ENCODE assay signal across 16 cellular contexts in the genomic region with DNA sequence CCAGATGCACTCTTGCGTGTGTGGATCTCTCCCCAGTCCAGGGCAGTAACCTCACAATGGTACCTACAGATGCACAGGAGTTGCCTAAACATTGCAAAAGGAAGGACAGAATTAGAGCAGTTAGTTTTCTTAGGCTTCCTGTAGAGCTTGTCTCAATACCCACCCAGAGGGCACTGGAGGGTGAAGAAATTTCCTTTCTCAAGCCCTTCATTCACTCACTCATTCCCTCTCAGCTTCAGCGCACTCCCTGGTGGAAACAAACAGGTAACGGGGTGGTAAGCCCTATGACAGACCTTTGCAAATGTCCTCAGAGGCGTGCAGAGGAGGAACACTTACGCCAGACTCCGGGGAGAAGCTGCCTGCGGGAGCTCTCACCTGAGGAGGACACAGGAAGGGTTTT.
DNase-seq lines count a peak whose midpoint lies in the region; ATAC-seq, FAIRE-seq and TF ChIP-seq lines count a peak whose summit lies in the region.
"Had no signal": no experiment of that assay in that cellular context is flagged by ENCODE, and none has a peak within 500 bp of the region (broad histone marks: within the 10 kb centered on the region; RNA-seq: fewer than 3 reads in every experiment).

No MANE protein-coding gene starts in this region.

- H3K4me1 ChIP-seq in H1 (replicated peaks in 1 of 4; ENCODE audit: control insufficient read depth in 3 of 4, insufficient read depth in 4 of 4, low read length in 3 of 4) (peaks cover 0 to 16% (median 10%) of the 10 kb centered on the region in 4 experiments; a peak in 6 of 7 replicates), testis (peaks cover 12% of the 10 kb centered on the region)
- H3K4me1 ChIP-seq in effector memory CD4-positive, alpha-beta T cell (ENCODE audit: control insufficient read depth, insufficient read depth, low read length, poor library complexity, severe bottlenecking): no peaks in the 10 kb centered on the region
- H3K4me1 ChIP-seq: uterus had no signal

- H3K9ac ChIP-seq in H1 (replicated peaks in 1 of 4; ENCODE audit: extremely low read depth in 1 of 4, low read depth in 3 of 4, low read length in 3 of 4): no peak overlapping the region

- 77% methylated on average over 7 of the region's 7 CpGs; no CpG with 5 or more reads in 1 of the 2 experiments for WGBS in H1 (ENCODE audit: extremely low coverage in 1 of 2, insufficient coverage in 1 of 2, insufficient read length in 1 of 2, insufficient replicate concordance in 2 of 2, low coverage in 1 of 2, low lambda C conversion rate in 2 of 2, missing lambda C conversion rate in 1 of 2), 2 experiments
- WGBS in testis, 2 donors: 76 to 78% methylated on average over 7 of the region's 7 CpGs

- H3K23ac ChIP-seq in H1 (ENCODE audit: insufficient read length): no peak overlapping the region

- H2AK5ac ChIP-seq in H1 (ENCODE audit: low read depth, low read length): no peak overlapping the region; the same call in 1 of the 2 replicates

- H3K27me3 Mint-ChIP-seq in stimulated activated naive CD8-positive, alpha-beta T cell treated with anti-CD3 and anti-CD28 coated beads, Interleukin-15, Interleukin-2, amounts not matched to agents 100 ng/mL and 50 ng/mL, for 24 hours: peaks cover 32% of the 10 kb centered on the region

- CTCF ChIA-PET in H1 (lab: Charles Lee; ENCODE audit: partially characterized antibody): interaction anchor here (0.6 to 1.1 kb wide), 3 partner anchors 87 to 203 kb away, joined by 3 to 8 read pairs (median 3); no protein-coding TSS in a partner anchor

- H2BK15ac ChIP-seq in H1 (ENCODE audit: low read length): 0 out of 2 replicates have a peak overlapping the region, but pooled peaks have one; percentile 24

- H3K9me3 ChIP-seq in H1 (ENCODE audit: insufficient read depth in 2 of 2, low read depth in 1 of 2, low read length in 1 of 2) (no peaks in the 10 kb centered on the region), testis (no peaks in the 10 kb centered on the region)
- H3K9me3 ChIP-seq in effector memory CD4-positive, alpha-beta T cell (ENCODE audit: control insufficient read depth, low read length): no peaks in the 10 kb centered on the region
- H3K9me3 ChIP-seq: uterus had no signal

- H2AFZ ChIP-seq in H1 (ENCODE audit: low read length): no peak overlapping the region

- no peak for TF ChIP-seq EP300 in H1 (IDR thresholded peaks at IDR 0.05; ENCODE audit: borderline replicate concordance in 1 of 2, low read depth in 2 of 2, low read length in 2 of 2)

- no peak overlapping the region for H2BK120ac ChIP-seq in H1 (replicated peaks; ENCODE audit: low read depth, low read length)

- H3K79me1 ChIP-seq in H1 (ENCODE audit: low read depth, low read length): no peaks in the 10 kb centered on the region

- H3K4me3 ChIP-seq in H1 (ENCODE audit: extremely low read depth in 1 of 4, insufficient read depth in 2 of 4, low read depth in 3 of 4, low read length in 4 of 4) (no peak overlapping the region), testis (no peak overlapping the region)
- no peak overlapping the region for H3K4me3 ChIP-seq in effector memory CD4-positive, alpha-beta T cell (ENCODE audit: insufficient read depth, low read depth, low read length, poor library complexity, severe bottlenecking)
- H3K4me3 ChIP-seq: uterus had no signal

- no peak overlapping the region for H3K4me2 ChIP-seq in H1 (ENCODE audit: insufficient read depth in 1 of 2, low read depth in 2 of 2, low read length in 2 of 2)

- H3K9me3 Mint-ChIP-seq in stimulated activated naive CD8-positive, alpha-beta T cell treated with anti-CD3 and anti-CD28 coated beads, Interleukin-15, Interleukin-2, amounts not matched to agents 100 ng/mL and 50 ng/mL, for 24 hours: no peaks in the 10 kb centered on the region
- H3K9me3 Mint-ChIP-seq: neural crest cell had no signal

- H3K4me1 Mint-ChIP-seq in stimulated activated naive CD8-positive, alpha-beta T cell treated with anti-CD3 and anti-CD28 coated beads, Interleukin-15, Interleukin-2, amounts not matched to agents 100 ng/mL and 50 ng/mL, for 24 hours (ENCODE audit: low read depth): peaks cover 27% of the 10 kb centered on the region

- ATAC-seq in stimulated activated naive CD8-positive, alpha-beta T cell treated with anti-CD3 and anti-CD28 coated beads, Interleukin-15, Interleukin-2, amounts not matched to agents 100 U/mL and 50 U/mL, for 24 hours: no peak
- peak; percentile 30 for ATAC-seq in HG03457 (IDR thresholded peaks at IDR 0.05; ENCODE audit: unreplicated experiment)

- peaks cover 0 to 37% (median 26%) of the 10 kb centered on the region in 4 experiments; a peak in 6 of 7 replicates for H3K27me3 ChIP-seq in H1 (replicated peaks in 1 of 4; ENCODE audit: control insufficient read depth in 3 of 4, extremely low read depth in 1 of 4, insufficient read depth in 3 of 4, low read length in 3 of 4)
- no peaks in the 10 kb centered on the region for H3K27me3 ChIP-seq in effector memory CD4-positive, alpha-beta T cell (replicated peaks; ENCODE audit: control insufficient read depth, insufficient read depth, low read length, poor library complexity, severe bottlenecking)
- no peaks in the 10 kb centered on the region for H3K27me3 ChIP-seq in testis
- H3K27me3 ChIP-seq: uterus had no signal

- H3K14ac ChIP-seq in H1 (ENCODE audit: insufficient read length): no peak overlapping the region

- peak overlapping the region; percentile 29 for H4K91ac ChIP-seq in H1 (replicated peaks; ENCODE audit: insufficient read length, low read length)

- H2BK12ac ChIP-seq in H1 (ENCODE audit: low read depth, low read length): 0 out of 2 replicates have a peak overlapping the region, but pooled peaks have one; percentile 55

- H2BK5ac ChIP-seq in H1 (ENCODE audit: low read depth, low read length): 0 out of 2 replicates have a peak overlapping the region, but pooled peaks have one; percentile 49

- DNase-seq in stimulated activated naive CD8-positive, alpha-beta T cell treated with anti-CD3 and anti-CD28 coated beads, Interleukin-15, Interleukin-2, amounts not matched to agents 100 U/mL and 50 U/mL, for 24 hours: no peak
- DNase-seq in H1 (ENCODE audit: low read depth in 1 of 2, low spot score in 2 of 2) (no peak), NCI-H345 (lab: John Stamatoyannopoulos, UW) (no peak), testis (no peak)
- DNase-seq in effector memory CD4-positive, alpha-beta T cell: no peak
- DNase-seq in stimulated activated CD4-positive, alpha-beta T cell treated with anti-CD3 and anti-CD28 coated beads, Interleukin-12 subunit alpha, Interleukin-12 subunit beta, amount 100 ng/mL, for 4 hours: no peak
- DNase-seq: cortex of kidney; NCI-H1105 treated with DMSO at 0.1 percent for 48 hours; NCI-H2227 treated with DMSO at 0.1 percent for 48 hours; stimulated activated CD4-positive, alpha-beta T cell treated with anti-CD3 and anti-CD28 coated beads, Interleukin-4, amount 100 ng/mL, for 4 hours; uterus had no signal

- TF ChIP-seq CTCF in H1 (IDR thresholded peaks at IDR 0.05; ENCODE audit: control extremely low read depth in 1 of 3, insufficient read depth in 1 of 3, low read depth in 1 of 3, low read length in 3 of 3): no peak
- TF ChIP-seq CTCF in testis (IDR thresholded peaks at IDR 0.05): no peak

- H3K4ac ChIP-seq in H1 (replicated peaks; ENCODE audit: insufficient read length, low read depth, low read length): no peak overlapping the region

- H2BK20ac ChIP-seq in H1 (ENCODE audit: low read length): 0 out of 2 replicates have a peak overlapping the region, but pooled peaks have one; percentile 1

- no peak overlapping the region for H3K56ac ChIP-seq in H1 (replicated peaks; ENCODE audit: insufficient read length, low read depth, low read length)

- H3K4me3 Mint-ChIP-seq in stimulated activated naive CD8-positive, alpha-beta T cell treated with anti-CD3 and anti-CD28 coated beads, Interleukin-15, Interleukin-2, amounts not matched to agents 100 ng/mL and 50 ng/mL, for 24 hours: peak overlapping the region; percentile 2

- H4K5ac ChIP-seq in H1 (ENCODE audit: insufficient read length, low read depth, low read length): no peak overlapping the region

- H3K18ac ChIP-seq in H1 (ENCODE audit: extremely low read depth, low read length): 0 out of 2 replicates have a peak overlapping the region, but pooled peaks have one; percentile 39

- no peaks in the 10 kb centered on the region for H3K79me2 ChIP-seq in H1 (ENCODE audit: control insufficient read depth in 1 of 2, insufficient read depth in 2 of 2, low read length in 2 of 2)

- no peak for TF ChIP-seq RAD21 in H1 (IDR thresholded peaks at IDR 0.05 in 1 of 2, conservative IDR thresholded peaks at IDR 0.05 in 1 of 2; ENCODE audit: low read depth in 2 of 2, low read length in 2 of 2)

- no peaks in the 10 kb centered on the region for H3K36me3 Mint-ChIP-seq in stimulated activated naive CD8-positive, alpha-beta T cell treated with anti-CD3 and anti-CD28 coated beads, Interleukin-15, Interleukin-2, amounts not matched to agents 100 ng/mL and 50 ng/mL, for 24 hours (ENCODE audit: low read depth)

- TF ChIP-seq POLR2A in H1 (IDR thresholded peaks at IDR 0.05; ENCODE audit: control extremely low read depth in 1 of 2, low read depth in 2 of 2, low read length in 2 of 2) (no peak), testis (IDR thresholded peaks at IDR 0.05) (no peak)

- FAIRE-seq in H1 (lab: Jason Lieb, UNC): no peak
- FAIRE-seq: A204.1, G401.6 had no signal

- POLR2A ChIA-PET in H1 (lab: Charles Lee; ENCODE audit: partially characterized antibody): interaction anchor here (0.7 to 1.5 kb wide), 3 partner anchors 10 to 134 kb away, joined by 3 to 5 read pairs (median 3); no protein-coding TSS in a partner anchor

- no peaks in the 10 kb centered on the region for H3K23me2 ChIP-seq in H1 (ENCODE audit: low read depth, low read length)

- intact Hi-C loops in testis (cut with DNase I; ENCODE audit: low total_unique reads): no loop called here

- H3K36me3 ChIP-seq in H1 (ENCODE audit: control insufficient read depth in 2 of 4, insufficient read depth in 4 of 4, low read length in 3 of 4): no peaks in the 10 kb centered on the region
- no peaks in the 10 kb centered on the region for H3K36me3 ChIP-seq in effector memory CD4-positive, alpha-beta T cell (ENCODE audit: control insufficient read depth, insufficient read depth, low read length)
- H3K36me3 ChIP-seq in testis (ENCODE audit: low read depth, missing control alignments): no peaks in the 10 kb centered on the region
- H3K36me3 ChIP-seq: uterus had no signal

- H3K27ac Mint-ChIP-seq in stimulated activated naive CD8-positive, alpha-beta T cell treated with anti-CD3 and anti-CD28 coated beads, Interleukin-15, Interleukin-2, amounts not matched to agents 100 ng/mL and 50 ng/mL, for 24 hours: no peak overlapping the region

- H3K27ac ChIP-seq in H1 (ENCODE audit: low read depth, low read length) (no peak overlapping the region), testis (no peak overlapping the region)
- no peak overlapping the region for H3K27ac ChIP-seq in effector memory CD4-positive, alpha-beta T cell (ENCODE audit: insufficient read depth, low read length, poor library complexity, severe bottlenecking)
- H3K27ac ChIP-seq: uterus had no signal

- H4K20me1 ChIP-seq in H1 (replicated peaks in 1 of 2; ENCODE audit: control insufficient read depth in 1 of 2, insufficient read depth in 2 of 2, low read length in 2 of 2): no peaks in the 10 kb centered on the region

- no peak overlapping the region for H4K8ac ChIP-seq in H1 (ENCODE audit: extremely low read depth, insufficient read depth, low read length)

TF ChIP-seq in H1, 55 proteins besides CTCF, POLR2A, EP300 and RAD21 (continues in another document):
- no peak for TF ChIP-seq PHF8 (conservative IDR thresholded peaks at IDR 0.05; ENCODE audit: low read depth, low read length)
